In the genomic region with DNA sequence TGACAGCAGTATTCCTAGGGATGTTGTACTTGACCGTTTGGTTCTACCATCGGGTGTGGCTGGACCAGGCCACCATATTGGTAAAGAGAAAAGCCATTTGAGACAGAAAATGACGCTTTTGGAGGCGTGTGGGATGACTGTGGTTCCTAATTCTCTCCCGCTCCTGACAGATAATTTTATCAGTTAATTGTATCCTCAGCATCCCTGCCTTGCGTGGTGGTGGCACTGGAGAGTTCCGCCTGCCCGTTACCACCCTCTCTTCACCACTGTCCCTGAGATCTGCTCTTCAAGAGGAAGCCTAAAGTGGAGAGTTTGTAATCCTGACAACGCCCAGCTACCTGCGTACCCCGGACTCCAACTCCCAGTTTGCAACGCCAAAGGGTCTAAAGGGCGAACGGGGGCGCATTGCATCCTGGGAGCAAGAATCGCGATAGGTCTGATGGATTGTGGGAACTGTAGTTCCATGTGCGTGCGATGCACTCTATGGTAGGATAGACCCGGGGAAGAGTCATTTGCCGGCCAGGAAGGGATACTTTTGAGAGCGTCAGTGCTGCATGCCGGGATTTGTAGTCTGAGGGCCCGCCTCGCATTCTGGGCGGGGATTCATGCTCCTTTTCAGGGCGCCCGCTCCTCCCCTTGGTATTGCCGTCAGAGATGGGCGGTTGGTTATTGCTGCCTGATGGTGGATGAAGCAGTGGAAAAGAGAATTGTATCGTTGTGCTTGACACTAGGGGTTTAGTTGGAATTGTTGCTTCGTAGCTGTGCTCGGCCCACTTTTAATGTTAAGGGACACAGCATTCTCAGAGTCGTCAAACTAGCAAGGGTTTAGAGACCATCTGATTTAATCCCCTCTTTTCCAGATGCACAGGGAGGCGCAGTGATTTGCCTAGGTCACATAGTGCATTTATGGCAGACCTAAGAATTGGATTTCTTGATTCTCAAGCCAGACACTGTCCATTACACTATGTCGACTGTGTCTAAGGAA, we compare ENCODE assay signal across 1 cellular context.
TF ChIP-seq lines count a peak whose summit lies in the region.

No MANE protein-coding gene starts in this region.

TF ChIP-seq in A549, 52 proteins besides CTCF, POLR2A, EP300 and RAD21 (continued from another document):
- no peak; the same call in 1 of the 2 replicates for TF ChIP-seq HMGXB4 (CRISPR knock-in tag; IDR thresholded peaks at IDR 0.05; ENCODE audit: borderline replicate concordance)
- TF ChIP-seq CEBPB (IDR thresholded peaks at IDR 0.05): no peak; a peak in 1 of 4 replicates
- TF ChIP-seq JUNB (IDR thresholded peaks at IDR 0.05): no peak
- TF ChIP-seq MAZ (IDR thresholded peaks at IDR 0.05; ENCODE audit: borderline replicate concordance, low read depth, low read length): 0 out of 2 replicates have a peak, but pooled peaks have one; percentile 45
- TF ChIP-seq E2F6 (IDR thresholded peaks at IDR 0.05; ENCODE audit: borderline replicate concordance, low read depth): no peak
- no peak for TF ChIP-seq CBX2 (IDR thresholded peaks at IDR 0.05; ENCODE audit: borderline replicate concordance, low read depth)
- no peak for TF ChIP-seq CBX8 (IDR thresholded peaks at IDR 0.05)
- TF ChIP-seq PHF8 (IDR thresholded peaks at IDR 0.05; ENCODE audit: borderline replicate concordance, low read depth): peak; percentile 93
- TF ChIP-seq JUN (IDR thresholded peaks at IDR 0.05): peak in 1 of 2 experiments; percentile 88; a peak in 4 of 5 replicates
- peak; percentile 94 for TF ChIP-seq CHD2 (IDR thresholded peaks at IDR 0.05; ENCODE audit: low read length, partially characterized antibody)
- TF ChIP-seq RFX5 (IDR thresholded peaks at IDR 0.05): peak; percentile 83
- TF ChIP-seq, protein P1, sequence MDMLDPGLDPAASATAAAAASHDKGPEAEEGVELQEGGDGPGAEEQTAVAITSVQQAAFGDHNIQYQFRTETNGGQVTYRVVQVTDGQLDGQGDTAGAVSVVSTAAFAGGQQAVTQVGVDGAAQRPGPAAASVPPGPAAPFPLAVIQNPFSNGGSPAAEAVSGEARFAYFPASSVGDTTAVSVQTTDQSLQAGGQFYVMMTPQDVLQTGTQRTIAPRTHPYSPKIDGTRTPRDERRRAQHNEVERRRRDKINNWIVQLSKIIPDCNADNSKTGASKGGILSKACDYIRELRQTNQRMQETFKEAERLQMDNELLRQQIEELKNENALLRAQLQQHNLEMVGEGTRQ (IDR thresholded peaks at IDR 0.05): no peak
- no peak for TF ChIP-seq HDAC2 (IDR thresholded peaks at IDR 0.05)
- TF ChIP-seq ESRRA (IDR thresholded peaks at IDR 0.05; ENCODE audit: borderline replicate concordance, low read length): no peak
- TF ChIP-seq NPAS2 (CRISPR knock-in tag; IDR thresholded peaks at IDR 0.05; ENCODE audit: borderline replicate concordance): no peak
- peak; percentile 99 for TF ChIP-seq EHMT2 (IDR thresholded peaks at IDR 0.05; ENCODE audit: low read depth)
- TF ChIP-seq, protein P2, sequence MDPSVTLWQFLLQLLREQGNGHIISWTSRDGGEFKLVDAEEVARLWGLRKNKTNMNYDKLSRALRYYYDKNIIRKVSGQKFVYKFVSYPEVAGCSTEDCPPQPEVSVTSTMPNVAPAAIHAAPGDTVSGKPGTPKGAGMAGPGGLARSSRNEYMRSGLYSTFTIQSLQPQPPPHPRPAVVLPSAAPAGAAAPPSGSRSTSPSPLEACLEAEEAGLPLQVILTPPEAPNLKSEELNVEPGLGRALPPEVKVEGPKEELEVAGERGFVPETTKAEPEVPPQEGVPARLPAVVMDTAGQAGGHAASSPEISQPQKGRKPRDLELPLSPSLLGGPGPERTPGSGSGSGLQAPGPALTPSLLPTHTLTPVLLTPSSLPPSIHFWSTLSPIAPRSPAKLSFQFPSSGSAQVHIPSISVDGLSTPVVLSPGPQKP (IDR thresholded peaks at IDR 0.05; ENCODE audit: low read depth, low read length): no peak
- TF ChIP-seq EHF (CRISPR knock-in tag; IDR thresholded peaks at IDR 0.05): no peak
- TF ChIP-seq ZNF302 (CRISPR knock-in tag; IDR thresholded peaks at IDR 0.05): no peak
- no peak for TF ChIP-seq SREBF2 (IDR thresholded peaks at IDR 0.05)
- TF ChIP-seq MYC (IDR thresholded peaks at IDR 0.05; ENCODE audit: borderline replicate concordance, low read length): peak; percentile 61; the same call in 1 of the 2 replicates
- TF ChIP-seq ZC3H11A (IDR thresholded peaks at IDR 0.05): no peak
- TF ChIP-seq, protein P3, sequence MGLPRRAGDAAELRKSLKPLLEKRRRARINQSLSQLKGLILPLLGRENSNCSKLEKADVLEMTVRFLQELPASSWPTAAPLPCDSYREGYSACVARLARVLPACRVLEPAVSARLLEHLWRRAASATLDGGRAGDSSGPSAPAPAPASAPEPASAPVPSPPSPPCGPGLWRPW (IDR thresholded peaks at IDR 0.05): no peak
- TF ChIP-seq BHLHE40 (IDR thresholded peaks at IDR 0.05; ENCODE audit: low read depth, low read length): no peak
- TF ChIP-seq FOXS1 (CRISPR knock-in tag; IDR thresholded peaks at IDR 0.05): no peak
- peak; percentile 66 for TF ChIP-seq GATA3 (IDR thresholded peaks at IDR 0.05; ENCODE audit: borderline replicate concordance)
- TF ChIP-seq RCOR1 (IDR thresholded peaks at IDR 0.05; ENCODE audit: low read depth, low read length): no peak
- TF ChIP-seq HOXB13 (CRISPR knock-in tag; IDR thresholded peaks at IDR 0.05; ENCODE audit: low read depth): peak; percentile 87; the same call in 1 of the 2 replicates
- no peak for TF ChIP-seq RNF2 (IDR thresholded peaks at IDR 0.05; ENCODE audit: borderline replicate concordance, low read depth)
- TF ChIP-seq, protein P4, sequence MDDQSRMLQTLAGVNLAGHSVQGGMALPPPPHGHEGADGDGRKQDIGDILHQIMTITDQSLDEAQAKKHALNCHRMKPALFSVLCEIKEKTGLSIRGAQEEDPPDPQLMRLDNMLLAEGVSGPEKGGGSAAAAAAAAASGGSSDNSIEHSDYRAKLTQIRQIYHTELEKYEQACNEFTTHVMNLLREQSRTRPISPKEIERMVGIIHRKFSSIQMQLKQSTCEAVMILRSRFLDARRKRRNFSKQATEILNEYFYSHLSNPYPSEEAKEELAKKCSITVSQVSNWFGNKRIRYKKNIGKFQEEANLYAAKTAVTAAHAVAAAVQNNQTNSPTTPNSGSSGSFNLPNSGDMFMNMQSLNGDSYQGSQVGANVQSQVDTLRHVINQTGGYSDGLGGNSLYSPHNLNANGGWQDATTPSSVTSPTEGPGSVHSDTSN (IDR thresholded peaks at IDR 0.05): 0 out of 2 replicates have a peak, but pooled peaks have one; percentile 7
- no peak for TF ChIP-seq KDM5A (IDR thresholded peaks at IDR 0.05)
- no peak for TF ChIP-seq MAFK (IDR thresholded peaks at IDR 0.05; ENCODE audit: partially characterized antibody)
- TF ChIP-seq RARB (CRISPR knock-in tag; IDR thresholded peaks at IDR 0.05): 0 out of 2 replicates have a peak, but pooled peaks have one; percentile 55
- no peak for TF ChIP-seq KDM1A (IDR thresholded peaks at IDR 0.05; ENCODE audit: low read depth)
- TF ChIP-seq, protein P5, sequence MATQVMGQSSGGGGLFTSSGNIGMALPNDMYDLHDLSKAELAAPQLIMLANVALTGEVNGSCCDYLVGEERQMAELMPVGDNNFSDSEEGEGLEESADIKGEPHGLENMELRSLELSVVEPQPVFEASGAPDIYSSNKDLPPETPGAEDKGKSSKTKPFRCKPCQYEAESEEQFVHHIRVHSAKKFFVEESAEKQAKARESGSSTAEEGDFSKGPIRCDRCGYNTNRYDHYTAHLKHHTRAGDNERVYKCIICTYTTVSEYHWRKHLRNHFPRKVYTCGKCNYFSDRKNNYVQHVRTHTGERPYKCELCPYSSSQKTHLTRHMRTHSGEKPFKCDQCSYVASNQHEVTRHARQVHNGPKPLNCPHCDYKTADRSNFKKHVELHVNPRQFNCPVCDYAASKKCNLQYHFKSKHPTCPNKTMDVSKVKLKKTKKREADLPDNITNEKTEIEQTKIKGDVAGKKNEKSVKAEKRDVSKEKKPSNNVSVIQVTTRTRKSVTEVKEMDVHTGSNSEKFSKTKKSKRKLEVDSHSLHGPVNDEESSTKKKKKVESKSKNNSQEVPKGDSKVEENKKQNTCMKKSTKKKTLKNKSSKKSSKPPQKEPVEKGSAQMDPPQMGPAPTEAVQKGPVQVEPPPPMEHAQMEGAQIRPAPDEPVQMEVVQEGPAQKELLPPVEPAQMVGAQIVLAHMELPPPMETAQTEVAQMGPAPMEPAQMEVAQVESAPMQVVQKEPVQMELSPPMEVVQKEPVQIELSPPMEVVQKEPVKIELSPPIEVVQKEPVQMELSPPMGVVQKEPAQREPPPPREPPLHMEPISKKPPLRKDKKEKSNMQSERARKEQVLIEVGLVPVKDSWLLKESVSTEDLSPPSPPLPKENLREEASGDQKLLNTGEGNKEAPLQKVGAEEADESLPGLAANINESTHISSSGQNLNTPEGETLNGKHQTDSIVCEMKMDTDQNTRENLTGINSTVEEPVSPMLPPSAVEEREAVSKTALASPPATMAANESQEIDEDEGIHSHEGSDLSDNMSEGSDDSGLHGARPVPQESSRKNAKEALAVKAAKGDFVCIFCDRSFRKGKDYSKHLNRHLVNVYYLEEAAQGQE (IDR thresholded peaks at IDR 0.05): peak; percentile 90
